Comparison of ENCODE assay signal across 12 cellular contexts in genomic region chr3:194738254-194739093, GRCh38. TPM values are rescaled to one million over a fixed set of nuclear protein-coding genes. Genes with fewer than 3 reads are reported as not detected.
DNase-seq lines count a peak whose midpoint lies in the region; ATAC-seq and TF ChIP-seq lines count a peak whose summit lies in the region.
"Had no signal": no experiment of that assay in that cellular context is flagged by ENCODE, and none has a peak within 500 bp of the region (broad histone marks: within the 10 kb centered on the region; RNA-seq: fewer than 3 reads in every experiment).

No MANE protein-coding gene starts in this region.

- H3K27ac Mint-ChIP-seq in H9 = no peak overlapping the region
- H3K27ac Mint-ChIP-seq: nephron had no signal

- no peak overlapping the region for H2BK12ac ChIP-seq in H9 (ENCODE audit: insufficient read length, low read depth, low read length)

- no peak overlapping the region for H2BK20ac ChIP-seq in H9 (ENCODE audit: low read depth, low read length, poor library complexity, severe bottlenecking)

- H3K56ac ChIP-seq in H9 (ENCODE audit: insufficient read length, low read depth, low read length) = no peak overlapping the region

- no peak overlapping the region for H3K4me2 ChIP-seq in H9 (ENCODE audit: insufficient read depth, insufficient read length, low read length)

- no peak overlapping the region for H4K91ac ChIP-seq in H9 (ENCODE audit: insufficient read length, low read depth, low read length)

- H3K14ac ChIP-seq in H9 (ENCODE audit: insufficient read depth, low read length) = no peak overlapping the region; the same call in 1 of the 2 replicates

- no peak overlapping the region for H3K9ac ChIP-seq in skeletal muscle tissue (ENCODE audit: low read depth in 1 of 3, low read length in 3 of 3)
- no peak overlapping the region for H3K9ac ChIP-seq in H9 (ENCODE audit: extremely low read depth, insufficient read length, low read length)

- no peaks in the 10 kb centered on the region for H3K79me1 ChIP-seq in H9 (ENCODE audit: insufficient read depth, low read depth, low read length, poor library complexity, severe bottlenecking)

- no CpG with 5 or more reads among the region's 6 CpGs for WGBS in H9 (ENCODE audit: extremely low coverage, insufficient read length, low lambda C conversion rate)

- H2BK5ac ChIP-seq in H9 (ENCODE audit: insufficient read length, low read length) = no peak overlapping the region

- H3K9me3 ChIP-seq in skeletal muscle tissue (ENCODE audit: control insufficient read depth in 3 of 3, low read length in 3 of 3) (peaks cover 0 to 4% (median 0%) of the 10 kb centered on the region in 3 donors), H9 (ENCODE audit: control insufficient read depth, low read depth, low read length) (no peaks in the 10 kb centered on the region)

- no peak overlapping the region for H4K5ac ChIP-seq in H9 (ENCODE audit: insufficient read length, low read depth, low read length)

- H3K9me3 Mint-ChIP-seq in H9 = peaks cover 2 to 8% of the 10 kb centered on the region in 2 experiments; a peak in 3 of 5 replicates

- H3K4me3 Mint-ChIP-seq in H9 = no peak overlapping the region
- H3K4me3 Mint-ChIP-seq: nephron had no signal

- H4K20me1 ChIP-seq in H9 (ENCODE audit: control insufficient read depth, insufficient read depth, insufficient read length) = no peaks in the 10 kb centered on the region

- H4K8ac ChIP-seq in H9 (replicated peaks; ENCODE audit: insufficient read length, low read depth, low read length) = no peak overlapping the region

- TF ChIP-seq CTCF in H9 (conservative IDR thresholded peaks at IDR 0.05) = no peak

- peaks cover 1% of the 10 kb centered on the region for H3K27me3 Mint-ChIP-seq in H9 (ENCODE audit: low read depth)

- no peak overlapping the region for H2AK5ac ChIP-seq in H9 (ENCODE audit: insufficient read length, low read length)

- H3K27me3 ChIP-seq in skeletal muscle tissue (ENCODE audit: control insufficient read depth in 3 of 3, insufficient read depth in 3 of 3, low read length in 3 of 3) (no peaks in the 10 kb centered on the region), H9 (ENCODE audit: insufficient read depth, low read length) (no peaks in the 10 kb centered on the region)

- no peak overlapping the region for H2AFZ ChIP-seq in H9 (ENCODE audit: low read length)

- H3K4me1 ChIP-seq in skeletal muscle tissue (ENCODE audit: control insufficient read depth in 3 of 3, insufficient read depth in 3 of 3, low read length in 3 of 3) = peaks cover 14 to 19% (median 17%) of the 10 kb centered on the region in 3 donors
- H3K4me1 ChIP-seq in H9 (ENCODE audit: insufficient read depth, low read length) = peaks cover 4% of the 10 kb centered on the region; the same call in 1 of the 2 replicates

- DNase-seq in GOT3 (lab: John Stamatoyannopoulos, UW) = peak; percentile 47
- DNase-seq in amniotic epithelial cell (ENCODE audit: low read depth) = peak; percentile 54
- peak; percentile 81 for DNase-seq in Right ventricle myocardium inferior (ENCODE audit: missing footprints)
- no peak for DNase-seq in NCI-H526 (lab: John Stamatoyannopoulos, UW)
- no peak for DNase-seq in NOMO-1 treated with dmso at 0.1 percent for 144 hours (lab: John Stamatoyannopoulos, UW; ENCODE audit: unreplicated experiment)
- DNase-seq in H9 = no peak
- DNase-seq: KBM-7 had no signal

- no peak overlapping the region for H3T11ph ChIP-seq in H9 (ENCODE audit: low read length)

- H2BK15ac ChIP-seq in H9 (ENCODE audit: low read depth, low read length) = no peak overlapping the region

- H3K36me3 ChIP-seq in skeletal muscle tissue (ENCODE audit: control insufficient read depth in 3 of 3, insufficient read depth in 3 of 3, low read length in 3 of 3) = no peaks in the 10 kb centered on the region

- H3K23ac ChIP-seq in H9 (ENCODE audit: insufficient read length, low read depth, low read length) = no peak overlapping the region

- H3K4ac ChIP-seq in H9 (ENCODE audit: low read depth, low read length) = no peak overlapping the region

- peaks cover 0 to 2% (median 0%) of the 10 kb centered on the region in 3 experiments; a peak in 1 of 7 replicates for H3K36me3 Mint-ChIP-seq in H9 (ENCODE audit: insufficient read depth in 1 of 3, low read depth in 3 of 3)

- ATAC-seq in Right ventricle myocardium inferior (peak; percentile 90), HG03460 (IDR thresholded peaks at IDR 0.05; ENCODE audit: unreplicated experiment) (no peak)
- ATAC-seq: GM12878 had no signal

- H3K4me1 Mint-ChIP-seq in H9 = peaks cover 14 to 19% of the 10 kb centered on the region in 2 experiments

- intact Hi-C loops in Right ventricle myocardium inferior (cut with DNase I) = no loop called here

- no peak overlapping the region for H3K4me3 ChIP-seq in skeletal muscle tissue (ENCODE audit: low read length in 3 of 3)
- H3K4me3 ChIP-seq: GM12878 had no signal

- H2BK120ac ChIP-seq in H9 (ENCODE audit: low read depth, low read length, poor library complexity, severe bottlenecking) = no peak overlapping the region

- H3K27ac ChIP-seq in skeletal muscle tissue (ENCODE audit: low read depth, low read length) (peak overlapping the region; percentile 39), H9 (ENCODE audit: insufficient read length, low read depth, low read length) (no peak overlapping the region)
- H3K27ac ChIP-seq: epithelial cell of prostate had no signal

- H3K79me2 ChIP-seq in H9 (ENCODE audit: insufficient read depth, low read length) = no peaks in the 10 kb centered on the region

- H3K23me2 ChIP-seq in H9 (ENCODE audit: insufficient read length, low read depth, low read length, poor library complexity, severe bottlenecking) = no peaks in the 10 kb centered on the region

- H3K18ac ChIP-seq in H9 (ENCODE audit: insufficient read length, low read depth, low read length) = no peak overlapping the region

RNA-seq across cellular contexts. Expression of gene FAM43A, which starts 52.8 kb away (rescaled TPM):
- 15.7 TPM for total RNA-seq in Right ventricle myocardium inferior
- total RNA-seq in skeletal muscle tissue = 15.7 TPM
- 2.4 and 2.7 TPM in 2 replicates for total RNA-seq in H9 (2021)

Comparison
In these comparisons a context has a peak if more than half of its experiments do, and no peak if none do; other contexts are left out.
1. DNase-seq: peak in GOT3 (single experiment), amniotic epithelial cell (single experiment) and Right ventricle myocardium inferior (single experiment); none in NCI-H526 (0 of 2), NOMO-1 treated with dmso at 0.1 percent for 144 hours (single experiment) and H9 (single experiment).